Comparison of ENCODE assay signal across 12 cellular contexts in genomic region chr3:119296723-119297122, GRCh38. TPM values are rescaled to one million over a fixed set of nuclear protein-coding genes. Genes with fewer than 3 reads are reported as not detected.
DNase-seq lines count a peak whose midpoint lies in the region; ATAC-seq, FAIRE-seq and TF ChIP-seq lines count a peak whose summit lies in the region.
"Had no signal": no experiment of that assay in that cellular context is flagged by ENCODE, and none has a peak within 500 bp of the region (broad histone marks: within the 10 kb centered on the region; RNA-seq: fewer than 3 reads in every experiment).

No MANE protein-coding gene starts in this region.

- peaks cover 0 to 67% (median 20%) of the 10 kb centered on the region in 3 donors for H3K4me1 ChIP-seq in gastroesophageal sphincter
- peaks cover 20% of the 10 kb centered on the region for H3K4me1 ChIP-seq in smooth muscle cell (ENCODE audit: low read depth)
- H3K4me1 ChIP-seq in Peyer's patch: peaks cover 0 to 15% (median 11%) of the 10 kb centered on the region in 4 donors

- H3K9me3 ChIP-seq in gastroesophageal sphincter: no peaks in the 10 kb centered on the region
- no peaks in the 10 kb centered on the region for H3K9me3 ChIP-seq in smooth muscle cell (replicated peaks; ENCODE audit: low read depth)
- no peaks in the 10 kb centered on the region for H3K9me3 ChIP-seq in Peyer's patch
- H3K9me3 ChIP-seq: MG63, neutrophil had no signal

- H2AFZ ChIP-seq in smooth muscle cell (ENCODE audit: low read depth): no peak overlapping the region

- intact Hi-C loops in activated B cell treated with CpG ODN at 0.5 μM for 24 hours (cut with micrococcal nuclease): no loop called here

- H3K36me3 ChIP-seq in gastroesophageal sphincter (peaks cover 0 to 15% of the 10 kb centered on the region in 2 donors), smooth muscle cell (ENCODE audit: low read depth) (no peaks in the 10 kb centered on the region), Peyer's patch (no peaks in the 10 kb centered on the region)
- H3K36me3 ChIP-seq: neutrophil had no signal

- peak overlapping the region; percentile 19 for H3K27ac Mint-ChIP-seq in activated B cell treated with CpG ODN at 0.5 μM for 24 hours

- ATAC-seq in activated B cell treated with CpG ODN at 0.5 μM for 24 hours (ENCODE audit: low read depth) (no peak), gastroesophageal sphincter (no peak)

- peaks cover 4% of the 10 kb centered on the region for H3F3A ChIP-seq in smooth muscle cell (ENCODE audit: low read depth)

- H3K36me3 Mint-ChIP-seq in activated B cell treated with CpG ODN at 0.5 μM for 24 hours (ENCODE audit: low read depth): peaks cover 11% of the 10 kb centered on the region

- no peak for TF ChIP-seq EP300 in gastroesophageal sphincter (IDR thresholded peaks at IDR 0.05)

- TF ChIP-seq CTCF in GM12875 (IDR thresholded peaks at IDR 0.05; ENCODE audit: borderline replicate concordance, insufficient read depth, low read depth, low read length) (no peak), activated B cell treated with CpG ODN at 0.5 μM for 24 hours (IDR thresholded peaks at IDR 0.05) (no peak), gastroesophageal sphincter (IDR thresholded peaks at IDR 0.05) (no peak), smooth muscle cell (IDR thresholded peaks at IDR 0.05; ENCODE audit: borderline replicate concordance, insufficient read depth, poor library complexity, severe bottlenecking) (no peak), Peyer's patch (IDR thresholded peaks at IDR 0.05) (no peak)

- no peaks in the 10 kb centered on the region for H3K27me3 Mint-ChIP-seq in activated B cell treated with CpG ODN at 0.5 μM for 24 hours

- 48 to 62% methylated on average over 3 of the region's 4 CpGs for WGBS in gastroesophageal sphincter (ENCODE audit: low coverage in 1 of 2), 2 donors
- 70% methylated on average over 4 of the region's 4 CpGs for WGBS in smooth muscle cell (ENCODE audit: low lambda C conversion rate)

- H3K4me3 ChIP-seq in GM12875 (ENCODE audit: low read depth, low read length): peak overlapping the region; percentile 83
- peak overlapping the region; percentile 55 to 90 for H3K4me3 ChIP-seq in gastroesophageal sphincter
- H3K4me3 ChIP-seq in smooth muscle cell: peak overlapping the region; percentile 85
- peak overlapping the region in 2 of 4 donors; percentile 9 to 82 for H3K4me3 ChIP-seq in Peyer's patch

- CTCF ChIA-PET in activated B cell treated with CpG ODN at 0.5 μM for 24 hours (lab: Charles Lee): interaction anchor here (0.9 to 1.0 kb wide), 2 partner anchors 9 to 56 kb away, joined by 3 to 4 read pairs; partner anchors contain the start of gene B4GALT4

- no peaks in the 10 kb centered on the region for H3K9me3 Mint-ChIP-seq in activated B cell treated with CpG ODN at 0.5 μM for 24 hours

- DNase-seq in activated B cell treated with CpG ODN at 0.5 μM for 24 hours (no peak), smooth muscle cell (lab: John Stamatoyannopoulos, UW; ENCODE audit: unreplicated experiment) (no peak), Peyer's patch (no peak), HTR-8/SVneo (ENCODE audit: insufficient read length, low spot score) (no peak), NCI-H1930 (lab: John Stamatoyannopoulos, UW) (no peak), DMS79 treated with DMSO at 0.1 percent for 48 hours (lab: John Stamatoyannopoulos, UW) (no peak)
- DNase-seq: activated CD8-positive, alpha-beta memory T cell treated with anti-CD3 and anti-CD28 coated beads, Interleukin-2, amount 50 U/mL, for 4 hours; NCI-H69 had no signal

- H4K20me1 ChIP-seq in smooth muscle cell (ENCODE audit: low read depth): no peaks in the 10 kb centered on the region

- H3K27me3 ChIP-seq in gastroesophageal sphincter (no peaks in the 10 kb centered on the region), smooth muscle cell (ENCODE audit: low read depth) (no peaks in the 10 kb centered on the region), Peyer's patch (no peaks in the 10 kb centered on the region)
- H3K27me3 ChIP-seq: MG63 had no signal

- H3K4me1 Mint-ChIP-seq in activated B cell treated with CpG ODN at 0.5 μM for 24 hours: peaks cover 62% of the 10 kb centered on the region

- TF ChIP-seq POLR2A in gastroesophageal sphincter (IDR thresholded peaks at IDR 0.05) (no peak), Peyer's patch (IDR thresholded peaks at IDR 0.05) (no peak)

- POLR2A ChIA-PET in activated B cell treated with CpG ODN at 0.5 μM for 24 hours (lab: Charles Lee): no interaction called here

- peak overlapping the region; percentile 52 for H3K4me3 Mint-ChIP-seq in activated B cell treated with CpG ODN at 0.5 μM for 24 hours

- H3K79me2 ChIP-seq in smooth muscle cell (ENCODE audit: low read depth): peaks cover 50% of the 10 kb centered on the region

- H3K9ac ChIP-seq in smooth muscle cell (ENCODE audit: low read depth): peak overlapping the region; percentile 47

- H3K4me2 ChIP-seq in smooth muscle cell: peak overlapping the region; percentile 92

- no peak for FAIRE-seq in HTR-8/SVneo (lab: Jason Lieb, UNC)

- H3K27ac ChIP-seq in gastroesophageal sphincter (peak overlapping the region in 3 of 4 donors; percentile 27 to 96 (median 95)), smooth muscle cell (ENCODE audit: low read depth) (peak overlapping the region; percentile 80), Peyer's patch (peak overlapping the region in 1 of 4 donors; percentile 90)
- H3K27ac ChIP-seq: neutrophil had no signal

RNA-seq across cellular contexts. Expression of gene ARHGAP31, which starts 2.5 kb away (rescaled TPM):
- total RNA-seq in activated B cell treated with CpG ODN at 0.5 μM for 24 hours (23.7 and 26.0 TPM in 2 replicates), gastroesophageal sphincter (10 to 100 TPM; 19.8 to 28.7 (median 22.6) TPM), smooth muscle cell (10.9 and 15.4 TPM in 2 replicates), Peyer's patch (10 to 100 TPM in 2 of 4 donors, 1 to 10 TPM in 2; 4.7 to 19.0 (median 10.1) TPM)
- polyA plus RNA-seq in smooth muscle cell: 5.6 and 6.1 TPM in 2 replicates

RNA-seq across cellular contexts. Expression of gene B4GALT4, which starts 56.0 kb away (rescaled TPM):
- total RNA-seq in activated B cell treated with CpG ODN at 0.5 μM for 24 hours (13.8 and 18.0 TPM in 2 replicates), gastroesophageal sphincter (10 to 100 TPM; 15.6 to 23.9 (median 17.5) TPM), smooth muscle cell (33.5 and 37.3 TPM in 2 replicates), Peyer's patch (10 to 100 TPM; 10.7 to 59.9 (median 47.9) TPM)
- polyA plus RNA-seq in smooth muscle cell: 28.8 and 36.8 TPM in 2 replicates
